In genomic region chr9:107711528-107711927, GRCh38 we compare ENCODE assay signal across 10 cellular contexts.
DNase-seq lines count a peak whose midpoint lies in the region; ATAC-seq and TF ChIP-seq lines count a peak whose summit lies in the region.
"Had no signal": no experiment of that assay in that cellular context is flagged by ENCODE, and none has a peak within 500 bp of the region (broad histone marks: within the 10 kb centered on the region; RNA-seq: fewer than 3 reads in every experiment).

No MANE protein-coding gene starts in this region.

- peak; percentile 39 for DNase-seq in left ventricle myocardium superior
- no peak for DNase-seq in Right ventricle myocardium inferior (ENCODE audit: missing footprints)
- peak; percentile 94 for DNase-seq in RWPE1 (ENCODE audit: low spot score)
- peak; percentile 94 for DNase-seq in fibroblast of pulmonary artery (ENCODE audit: low read depth)
- DNase-seq in WERI-Rb-1 = no peak
- no peak for DNase-seq in activated naive CD4-positive, alpha-beta T cell treated with anti-CD3 and anti-CD28 coated beads, Interleukin-2, amount 50 U/mL, for 72 hours (ENCODE audit: low spot score in 2 of 2)
- DNase-seq: activated CD4-positive, alpha-beta T cell treated with anti-CD3 and anti-CD28 coated beads, Interleukin-2, amount 50 U/mL, for 4 hours; CD4-positive, CD25-positive, alpha-beta regulatory T cell had no signal

- H3K4me3 ChIP-seq in fibroblast of pulmonary artery (replicated peaks; ENCODE audit: low read depth, low read length) (no peak overlapping the region), WERI-Rb-1 (ENCODE audit: low read depth, low read length) (no peak overlapping the region)

- intact Hi-C loops in left ventricle myocardium superior (cut with micrococcal nuclease) = no loop called here
- intact Hi-C loops in Right ventricle myocardium inferior (cut with DNase I) = no loop called here

- peaks cover 9 to 21% of the 10 kb centered on the region in 2 donors for H3K9me3 Mint-ChIP-seq in activated naive CD4-positive, alpha-beta T cell treated with anti-CD3 and anti-CD28 coated beads, Interleukin-2, amount 50 U/mL, for 72 hours

- TF ChIP-seq CTCF in RWPE1 (conservative IDR thresholded peaks at IDR 0.05; ENCODE audit: low read depth) (no peak), fibroblast of pulmonary artery (IDR thresholded peaks at IDR 0.05; ENCODE audit: low read length, missing control alignments) (no peak), WERI-Rb-1 (IDR thresholded peaks at IDR 0.05; ENCODE audit: low read depth, low read length) (no peak)

- no peak overlapping the region for H3K27ac Mint-ChIP-seq in activated naive CD4-positive, alpha-beta T cell treated with anti-CD3 and anti-CD28 coated beads, Interleukin-2, amount 50 U/mL, for 72 hours

- CTCF ChIA-PET in RWPE1 (lab: Yijun Ruan, JAX) = interaction anchor here (0.6 kb wide), 3 partner anchors 13 to 484 kb away, joined by 3 to 8 read pairs (median 3); no protein-coding TSS in a partner anchor

- H3K36me3 ChIP-seq in WERI-Rb-1 = no peaks in the 10 kb centered on the region

- H3K9me3 ChIP-seq in WERI-Rb-1 (ENCODE audit: severe bottlenecking) = peaks cover 2% of the 10 kb centered on the region

- H3K27me3 ChIP-seq in WERI-Rb-1 (ENCODE audit: insufficient read depth, low read depth, severe bottlenecking) = peaks cover 82% of the 10 kb centered on the region

- H3K27ac ChIP-seq in RWPE1 (peak overlapping the region; percentile 87), WERI-Rb-1 (no peak overlapping the region)

- peak; percentile 48 for ATAC-seq in left ventricle myocardium superior
- ATAC-seq in Right ventricle myocardium inferior = no peak
- no peak for ATAC-seq in HG03159 (IDR thresholded peaks at IDR 0.05; ENCODE audit: unreplicated experiment)
- ATAC-seq in HG02588 (IDR thresholded peaks at IDR 0.05; ENCODE audit: unreplicated experiment) = no peak
- ATAC-seq in activated naive CD4-positive, alpha-beta T cell treated with anti-CD3 and anti-CD28 coated beads, Interleukin-2, amount 50 U/mL, for 72 hours = no peak

- no peaks in the 10 kb centered on the region for H3K36me3 Mint-ChIP-seq in activated naive CD4-positive, alpha-beta T cell treated with anti-CD3 and anti-CD28 coated beads, Interleukin-2, amount 50 U/mL, for 72 hours
- H3K36me3 Mint-ChIP-seq: CD4-positive, CD25-positive, alpha-beta regulatory T cell had no signal

- POLR2A ChIA-PET in RWPE1 (lab: Yijun Ruan, JAX; ENCODE audit: low non-redundant PET) = interaction anchor here (0.6 kb wide), 1 partner anchor 221 kb away, joined by 5 read pairs; no protein-coding TSS in a partner anchor

Comparison
In these comparisons a context has a peak if more than half of its experiments do, and no peak if none do; other contexts are left out.
1. DNase-seq: peak in left ventricle myocardium superior (single experiment), RWPE1 (single experiment) and fibroblast of pulmonary artery (single experiment); none in Right ventricle myocardium inferior (single experiment), WERI-Rb-1 (single experiment) and activated naive CD4-positive, alpha-beta T cell treated with anti-CD3 and anti-CD28 coated beads, Interleukin-2, amount 50 U/mL, for 72 hours (0 of 2).